In genomic region chr11:6650980-6651379, GRCh38 we compare ENCODE assay signal across 17 cellular contexts. TPM values are rescaled to one million over a fixed set of nuclear protein-coding genes. Genes with fewer than 3 reads are reported as not detected.
DNase-seq lines count a peak whose midpoint lies in the region; ATAC-seq lines count a peak whose summit lies in the region.
"Had no signal": no experiment of that assay in that cellular context is flagged by ENCODE, and none has a peak within 500 bp of the region (broad histone marks: within the 10 kb centered on the region; RNA-seq: fewer than 3 reads in every experiment).

No MANE protein-coding gene starts in this region.

- H3K4me1 Mint-ChIP-seq in activated naive CD8-positive, alpha-beta T cell treated with anti-CD3 and anti-CD28 coated beads for 36 hours: no peaks in the 10 kb centered on the region

- H3K27me3 Mint-ChIP-seq in activated naive CD8-positive, alpha-beta T cell treated with anti-CD3 and anti-CD28 coated beads for 36 hours: peaks cover 1% of the 10 kb centered on the region

- H3K9me3 Mint-ChIP-seq in activated naive CD8-positive, alpha-beta T cell treated with anti-CD3 and anti-CD28 coated beads for 36 hours: no peaks in the 10 kb centered on the region
- H3K9me3 Mint-ChIP-seq: natural killer cell had no signal

- no peak overlapping the region for H3K27ac Mint-ChIP-seq in activated naive CD8-positive, alpha-beta T cell treated with anti-CD3 and anti-CD28 coated beads for 36 hours
- H3K27ac Mint-ChIP-seq: natural killer cell had no signal

- DNase-seq in activated CD4-positive, CD25-positive, alpha-beta regulatory T cell treated with anti-CD3 and anti-CD28 coated beads, Interleukin-2, amount 50 U/mL, for 72 hours: no peak
- peak; percentile 42 for DNase-seq in HT1080 (ENCODE audit: low read depth)
- peak; percentile 49 for DNase-seq in activated naive CD8-positive, alpha-beta T cell treated with anti-CD3 and anti-CD28 coated beads for 36 hours
- peak; percentile 18 for DNase-seq in stimulated activated CD4-positive, alpha-beta T cell treated with anti-CD3 and anti-CD28 coated beads, Interleukin-4, amount 100 ng/mL, for 1 hour
- DNase-seq: 8988T; DMS153; Kasumi-1; kidney; mesendoderm; natural killer cell; NCI-H2171; stimulated activated naive CD4-positive, alpha-beta T cell treated with Interleukin-2 at 50 U/mL for 16 hours; upper lobe of left lung had no signal

- ATAC-seq in activated CD4-positive, CD25-positive, alpha-beta regulatory T cell treated with anti-CD3 and anti-CD28 coated beads, Interleukin-2, amount 50 U/mL, for 24 hours: peak; percentile 80
- no peak for ATAC-seq in HG02610 (IDR thresholded peaks at IDR 0.05; ENCODE audit: unreplicated experiment)
- ATAC-seq in HG03196 (IDR thresholded peaks at IDR 0.05; ENCODE audit: unreplicated experiment): no peak
- no peak for ATAC-seq in GM21619 (IDR thresholded peaks at IDR 0.05; ENCODE audit: unreplicated experiment)
- ATAC-seq: natural killer cell had no signal

- H3K4me3 Mint-ChIP-seq in activated naive CD8-positive, alpha-beta T cell treated with anti-CD3 and anti-CD28 coated beads for 36 hours: no peak overlapping the region
- H3K4me3 Mint-ChIP-seq: natural killer cell had no signal

- H3K36me3 Mint-ChIP-seq in activated naive CD8-positive, alpha-beta T cell treated with anti-CD3 and anti-CD28 coated beads for 36 hours: no peaks in the 10 kb centered on the region
- H3K36me3 Mint-ChIP-seq: natural killer cell had no signal

RNA-seq across cellular contexts. Expression of gene DCHS1, which starts 4.6 kb away (rescaled TPM):
- total RNA-seq in HT1080 (2014; rRNA removed; shearing (Covaris generic)): 0.57 and 0.66 TPM in 2 replicates
- 0.28 and 0.34 TPM in 2 replicates for polyA plus RNA-seq in HT1080 (2015; cell fraction: cytosol; rRNA removed)
- 1.1 and 1.2 TPM in 2 replicates for polyA plus RNA-seq in HT1080 (2015; cell fraction: nucleus; rRNA removed)
- 1 to 10 TPM; 1.3 to 1.4 TPM for total RNA-seq in activated naive CD8-positive, alpha-beta T cell treated with anti-CD3 and anti-CD28 coated beads for 36 hours

RNA-seq across cellular contexts. Expression of gene TPP1, which starts 31.8 kb away (rescaled TPM):
- total RNA-seq in HT1080 (2014; rRNA removed; shearing (Covaris generic)): 10.7 and 31.2 TPM in 2 replicates
- polyA plus RNA-seq in HT1080 (2015; cell fraction: cytosol; rRNA removed): 39.7 and 49.5 TPM in 2 replicates
- 143 and 180 TPM in 2 replicates for polyA plus RNA-seq in HT1080 (2015; cell fraction: nucleus; rRNA removed)
- total RNA-seq in activated naive CD8-positive, alpha-beta T cell treated with anti-CD3 and anti-CD28 coated beads for 36 hours: 10 to 100 TPM; 30.7 to 33.7 TPM

RNA-seq across cellular contexts. Expression of gene MRPL17, which starts 32.2 kb away (rescaled TPM):
- total RNA-seq in HT1080 (2014; rRNA removed; shearing (Covaris generic)): 93.0 and 140 TPM in 2 replicates
- polyA plus RNA-seq in HT1080 (2015; cell fraction: cytosol; rRNA removed): 70.6 and 127 TPM in 2 replicates
- polyA plus RNA-seq in HT1080 (2015; cell fraction: nucleus; rRNA removed): 33.9 and 43.2 TPM in 2 replicates
- 100 to 1,000 TPM; 141 to 143 TPM for total RNA-seq in activated naive CD8-positive, alpha-beta T cell treated with anti-CD3 and anti-CD28 coated beads for 36 hours

RNA-seq across cellular contexts. Expression of gene TAF10, which starts 39.0 kb away (rescaled TPM):
- 228 and 254 TPM in 2 replicates for total RNA-seq in HT1080 (2014; rRNA removed; shearing (Covaris generic))
- 61.1 and 131 TPM in 2 replicates for polyA plus RNA-seq in HT1080 (2015; cell fraction: cytosol; rRNA removed)
- polyA plus RNA-seq in HT1080 (2015; cell fraction: nucleus; rRNA removed): 43.4 and 62.8 TPM in 2 replicates
- total RNA-seq in activated naive CD8-positive, alpha-beta T cell treated with anti-CD3 and anti-CD28 coated beads for 36 hours: 100 to 1,000 TPM; 156 to 160 TPM

RNA-seq across cellular contexts. Expression of gene ILK, which starts 47.4 kb away (rescaled TPM):
- 142 and 149 TPM in 2 replicates for total RNA-seq in HT1080 (2014; rRNA removed; shearing (Covaris generic))
- 127 and 130 TPM in 2 replicates for polyA plus RNA-seq in HT1080 (2015; cell fraction: cytosol; rRNA removed)
- 128 and 144 TPM in 2 replicates for polyA plus RNA-seq in HT1080 (2015; cell fraction: nucleus; rRNA removed)
- 10 to 100 TPM; 66.1 to 68.0 TPM for total RNA-seq in activated naive CD8-positive, alpha-beta T cell treated with anti-CD3 and anti-CD28 coated beads for 36 hours

Comparison
In these comparisons a context has a peak if more than half of its experiments do, and no peak if none do; other contexts are left out.
1. ATAC-seq: peak in activated CD4-positive, CD25-positive, alpha-beta regulatory T cell treated with anti-CD3 and anti-CD28 coated beads, Interleukin-2, amount 50 U/mL, for 24 hours (2 of 2); none in HG02610 (single experiment), HG03196 (single experiment) and GM21619 (single experiment).